ENCODE assay signal across 18 cellular contexts in genomic region chr11:59891781-59892181, GRCh38. TPM values are rescaled to one million over a fixed set of nuclear protein-coding genes. Genes with fewer than 3 reads are reported as not detected.
DNase-seq lines count a peak whose midpoint lies in the region; ATAC-seq and TF ChIP-seq lines count a peak whose summit lies in the region.
"Had no signal": no experiment of that assay in that cellular context is flagged by ENCODE, and none has a peak within 500 bp of the region (broad histone marks: within the 10 kb centered on the region; RNA-seq: fewer than 3 reads in every experiment).

No MANE protein-coding gene starts in this region.

- CTCF ChIA-PET in WTC11 (lab: Charles Lee): interaction anchor here (0.8 to 1.5 kb wide), 3 partner anchors 12 to 35 kb away, joined by 3 to 5 read pairs (median 3); no protein-coding TSS in a partner anchor

- ATAC-seq in heart left ventricle (peak in 2 of 4 donors; percentile 18 to 49), Right ventricle myocardium inferior (no peak), WTC11 (peak; percentile 99), sciatic nerve (peak; percentile 42), GM18502 (IDR thresholded peaks at IDR 0.05; ENCODE audit: poor library complexity, unreplicated experiment) (no peak), GM21423 (IDR thresholded peaks at IDR 0.05; ENCODE audit: unreplicated experiment) (no peak)
- ATAC-seq: A549, natural killer cell, right cardiac atrium had no signal

- H3K27me3 ChIP-seq in heart left ventricle (no peaks in the 10 kb centered on the region), iPS-15b (ENCODE audit: control insufficient read depth, insufficient read depth, low read length) (no peaks in the 10 kb centered on the region)

- no peaks in the 10 kb centered on the region for H3K36me3 ChIP-seq in heart left ventricle
- H3K36me3 ChIP-seq in iPS-15b (ENCODE audit: control insufficient read depth, insufficient read depth, low read length): no peaks in the 10 kb centered on the region

- H3K27ac ChIP-seq in heart left ventricle: peak overlapping the region in 2 of 12 donors; percentile 5 to 42
- H3K27ac ChIP-seq: A549 had no signal

- H3K27ac Mint-ChIP-seq in WTC11: peak overlapping the region; percentile 32; the same call in 1 of the 2 replicates
- H3K27ac Mint-ChIP-seq: CD4-positive, CD25-positive, alpha-beta regulatory T cell; natural killer cell had no signal

- no peak for TF ChIP-seq POLR2A in heart left ventricle (IDR thresholded peaks at IDR 0.05)

- intact Hi-C loops in heart left ventricle (cut with DNase I) (no loop called here), Right ventricle myocardium inferior (cut with DNase I) (no loop called here), sciatic nerve (cut with DNase I) (no loop called here)

- 26 to 42% (median 30%) methylated on average over 3 to 4 of the region's 4 CpGs for WGBS in heart left ventricle, 4 donors

- TF ChIP-seq CTCF in heart left ventricle (IDR thresholded peaks at IDR 0.05) (no peak), WTC11 (IDR thresholded peaks at IDR 0.05) (no peak)

- DNase-seq in heart left ventricle (peak in 4 of 5 donors; percentile 19 to 38 (median 32)), Right ventricle myocardium inferior (ENCODE audit: missing footprints) (no peak), WTC11 (ENCODE audit: low spot score) (peak; percentile 60), sciatic nerve (ENCODE audit: low spot score) (no peak)
- DNase-seq in stimulated activated naive CD4-positive, alpha-beta T cell (lab: John Stamatoyannopoulos, UW): no peak
- DNase-seq: CD4-positive, CD25-positive, alpha-beta regulatory T cell; DND-41; natural killer cell; NCI-H1694 had no signal

- peaks cover 41% of the 10 kb centered on the region for H3K9me3 Mint-ChIP-seq in WTC11

- POLR2A ChIA-PET in WTC11 (lab: Charles Lee): no interaction called here

- peaks cover 15% of the 10 kb centered on the region for H3K4me1 Mint-ChIP-seq in WTC11
- H3K4me1 Mint-ChIP-seq: CD4-positive, CD25-positive, alpha-beta regulatory T cell; natural killer cell had no signal

- H3K9me3 ChIP-seq in heart left ventricle: peaks cover 0 to 40% (median 31%) of the 10 kb centered on the region in 12 donors
- no peaks in the 10 kb centered on the region for H3K9me3 ChIP-seq in iPS-15b (ENCODE audit: control insufficient read depth, insufficient read depth, low read length)

- no peaks in the 10 kb centered on the region for H3K4me1 ChIP-seq in heart left ventricle
- H3K4me1 ChIP-seq in iPS-15b (ENCODE audit: control insufficient read depth, insufficient read depth, low read length): peaks cover 10% of the 10 kb centered on the region
- H3K4me1 ChIP-seq: A549 had no signal

- H3K9ac ChIP-seq in iPS-15b (ENCODE audit: low read depth, low read length): peak overlapping the region; percentile 57

- peaks cover 31% of the 10 kb centered on the region for H3K36me3 Mint-ChIP-seq in WTC11
- H3K36me3 Mint-ChIP-seq: CD4-positive, CD25-positive, alpha-beta regulatory T cell had no signal

- H3K4me3 Mint-ChIP-seq in WTC11: peak overlapping the region; percentile 14; the same call in 1 of the 2 replicates
- H3K4me3 Mint-ChIP-seq: CD4-positive, CD25-positive, alpha-beta regulatory T cell; natural killer cell had no signal

- H3K4me3 ChIP-seq in heart left ventricle (no peak overlapping the region), iPS-15b (ENCODE audit: low read depth, low read length) (no peak overlapping the region)
- H3K4me3 ChIP-seq: A549 had no signal

- peaks cover 2% of the 10 kb centered on the region; the same call in 1 of the 2 replicates for H3K27me3 Mint-ChIP-seq in WTC11 (ENCODE audit: low read depth)
- H3K27me3 Mint-ChIP-seq: CD4-positive, CD25-positive, alpha-beta regulatory T cell had no signal

TF ChIP-seq in WTC11, 78 proteins besides CTCF, POLR2A, EP300 and RAD21 (continues in another document):
- TF ChIP-seq NR1H2 (CRISPR knock-in tag; IDR thresholded peaks at IDR 0.05): no peak
- no peak for TF ChIP-seq SOX15 (CRISPR knock-in tag; IDR thresholded peaks at IDR 0.05)
- no peak for TF ChIP-seq NFATC4 (CRISPR knock-in tag; IDR thresholded peaks at IDR 0.05)
- no peak for TF ChIP-seq ZNF425 (CRISPR knock-in tag; conservative IDR thresholded peaks at IDR 0.05)
- no peak for TF ChIP-seq ZNF263 (CRISPR knock-in tag; IDR thresholded peaks at IDR 0.05; ENCODE audit: low read depth)
- no peak for TF ChIP-seq E2F1 (CRISPR knock-in tag; IDR thresholded peaks at IDR 0.05)
- TF ChIP-seq RELA (CRISPR knock-in tag; IDR thresholded peaks at IDR 0.05; ENCODE audit: borderline replicate concordance): no peak
- TF ChIP-seq ZNF532 (CRISPR knock-in tag; IDR thresholded peaks at IDR 0.05; ENCODE audit: borderline replicate concordance): no peak
- TF ChIP-seq IRF2 (CRISPR knock-in tag; IDR thresholded peaks at IDR 0.05; ENCODE audit: borderline replicate concordance, low read depth): no peak
- no peak for TF ChIP-seq JAZF1 (CRISPR knock-in tag; IDR thresholded peaks at IDR 0.05)

RNA-seq across cellular contexts. Expression of gene OOSP3, which starts 13.2 kb away (rescaled TPM):
- total RNA-seq in heart left ventricle (not detected), Right ventricle myocardium inferior (not detected), WTC11 (2021) (not detected in 3 replicates), sciatic nerve (not detected)
- not detected for polyA plus RNA-seq in heart left ventricle
- total RNA-seq: CD4-positive, CD25-positive, alpha-beta regulatory T cell; glomerular endothelial cell; lower leg skin; natural killer cell; NCI-H460; right cardiac atrium had no signal
- polyA plus RNA-seq: A549; CD4-positive, CD25-positive, alpha-beta regulatory T cell; right cardiac atrium had no signal

RNA-seq across cellular contexts. Expression of gene TCN1, which starts 25.5 kb away (rescaled TPM):
- under 1 TPM in 1 of 9 donors, not detected in 8; 0.53 TPM for total RNA-seq in heart left ventricle
- under 1 TPM in 1 of 2 donors, not detected in 1; 0.11 TPM for polyA plus RNA-seq in heart left ventricle
- not detected for total RNA-seq in Right ventricle myocardium inferior
- not detected in 3 replicates for total RNA-seq in WTC11 (2021)
- total RNA-seq in sciatic nerve: 1.3 TPM
- total RNA-seq: glomerular endothelial cell, NCI-H460, right cardiac atrium had no signal
- polyA plus RNA-seq: right cardiac atrium had no signal

RNA-seq across cellular contexts. Expression of gene OOSP1, which starts 46.5 kb away (rescaled TPM):
- total RNA-seq in heart left ventricle: under 1 TPM in 1 of 9 donors, not detected in 8; 0.38 TPM
- polyA plus RNA-seq in heart left ventricle: not detected
- total RNA-seq in Right ventricle myocardium inferior: not detected
- not detected in 3 replicates for total RNA-seq in WTC11 (2021)
- total RNA-seq in sciatic nerve: not detected
- total RNA-seq: CD4-positive, CD25-positive, alpha-beta regulatory T cell; glomerular endothelial cell; lower leg skin; NCI-H460; right cardiac atrium had no signal
- polyA plus RNA-seq: A549; CD4-positive, CD25-positive, alpha-beta regulatory T cell; thymus had no signal

RNA-seq across cellular contexts. Expression of gene CBLIF, which starts 46.5 kb away (rescaled TPM):
- total RNA-seq in heart left ventricle (not detected), Right ventricle myocardium inferior (not detected), WTC11 (2021) (not detected in 3 replicates), sciatic nerve (not detected)
- not detected for polyA plus RNA-seq in heart left ventricle
- total RNA-seq: CD4-positive, CD25-positive, alpha-beta regulatory T cell; glomerular endothelial cell; lower leg skin; natural killer cell; NCI-H460; right cardiac atrium had no signal
- polyA plus RNA-seq: A549; CD4-positive, CD25-positive, alpha-beta regulatory T cell; right cardiac atrium had no signal

Comparison
In these comparisons a context has a peak if more than half of its experiments do, and no peak if none do; other contexts are left out.
1. DNase-seq: peak in heart left ventricle (4 of 5) and WTC11 (single experiment); none in Right ventricle myocardium inferior (single experiment), sciatic nerve (single experiment) and stimulated activated naive CD4-positive, alpha-beta T cell (0 of 6).
2. ATAC-seq: peak in WTC11 (single experiment) and sciatic nerve (single experiment); none in Right ventricle myocardium inferior (single experiment), GM18502 (single experiment) and GM21423 (single experiment).